Comparison of ENCODE assay signal across 1 cellular context in genomic region chr19:55454787-55455243, GRCh38.
TF ChIP-seq lines count a peak whose summit lies in the region.

No MANE protein-coding gene starts in this region.

TF ChIP-seq in endothelial cell of umbilical vein, 7 proteins besides CTCF, POLR2A, EP300 and RAD21:
- TF ChIP-seq GATA2 (IDR thresholded peaks at IDR 0.05; ENCODE audit: insufficient read depth, insufficient read length, low read depth, low read length) (no peak), JUN (IDR thresholded peaks at IDR 0.05; ENCODE audit: borderline replicate concordance, insufficient read depth, insufficient read length, low read depth) (no peak), MYC (IDR thresholded peaks at IDR 0.05; ENCODE audit: low read depth, low read length) (no peak), FOS (IDR thresholded peaks at IDR 0.05; ENCODE audit: borderline replicate concordance, insufficient read depth, low read length) (no peak), POLR2AphosphoS5 (IDR thresholded peaks at IDR 0.05; ENCODE audit: insufficient read depth, low read depth, low read length) (no peak)
- TF ChIP-seq, protein P1, sequence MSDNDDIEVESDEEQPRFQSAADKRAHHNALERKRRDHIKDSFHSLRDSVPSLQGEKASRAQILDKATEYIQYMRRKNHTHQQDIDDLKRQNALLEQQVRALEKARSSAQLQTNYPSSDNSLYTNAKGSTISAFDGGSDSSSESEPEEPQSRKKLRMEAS (IDR thresholded peaks at IDR 0.05; ENCODE audit: insufficient read depth, insufficient read length): no peak
